In the genomic region with DNA sequence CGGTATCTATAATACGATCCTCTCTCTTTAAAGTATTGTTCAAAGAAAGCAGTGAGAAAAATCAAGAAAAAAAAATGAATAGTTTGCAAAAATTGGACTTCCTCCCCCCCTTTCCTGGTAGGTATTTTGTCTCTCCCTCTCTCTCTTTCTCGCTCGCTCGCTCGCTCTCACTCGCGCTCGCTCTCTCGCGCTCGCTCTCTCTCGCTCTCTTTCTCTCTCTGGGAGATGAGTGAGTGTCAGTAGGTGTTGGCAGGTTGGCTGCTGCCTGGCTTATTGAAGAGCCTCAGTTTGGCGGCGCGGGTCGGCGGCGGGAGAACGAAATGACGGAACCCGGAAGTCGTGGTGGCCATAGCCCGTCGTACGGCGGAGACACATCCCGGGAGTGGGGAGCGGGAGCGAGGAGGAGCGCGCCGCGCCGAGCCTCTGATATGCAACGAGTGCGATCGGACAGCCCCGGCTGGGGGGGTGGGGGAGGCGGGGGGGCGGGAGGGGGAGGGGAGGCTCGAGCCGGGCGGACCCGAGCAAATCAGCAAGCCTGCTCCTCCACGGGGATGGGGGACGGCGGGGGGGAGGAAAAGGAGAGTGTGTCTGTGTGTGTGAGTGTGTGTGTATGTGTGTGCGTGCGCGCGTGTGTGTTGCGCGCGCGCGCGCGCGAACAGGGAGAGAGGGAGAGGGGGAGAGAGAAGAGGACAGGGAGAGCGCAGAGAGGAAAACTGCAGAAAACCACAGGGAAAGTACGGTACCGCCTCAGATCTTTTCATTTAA, we compare ENCODE assay signal across 1 cellular context.
TF ChIP-seq lines count a peak whose summit lies in the region.

A gene (minus strand): TSS at position 441 of the 765 bp plus-strand sequence. CDS start 1,083 bp downstream, outside the sequence.

TF ChIP-seq in HepG2, 621 proteins besides CTCF, POLR2A, EP300 and RAD21 (continued from another document):
- TF ChIP-seq, protein P1, sequence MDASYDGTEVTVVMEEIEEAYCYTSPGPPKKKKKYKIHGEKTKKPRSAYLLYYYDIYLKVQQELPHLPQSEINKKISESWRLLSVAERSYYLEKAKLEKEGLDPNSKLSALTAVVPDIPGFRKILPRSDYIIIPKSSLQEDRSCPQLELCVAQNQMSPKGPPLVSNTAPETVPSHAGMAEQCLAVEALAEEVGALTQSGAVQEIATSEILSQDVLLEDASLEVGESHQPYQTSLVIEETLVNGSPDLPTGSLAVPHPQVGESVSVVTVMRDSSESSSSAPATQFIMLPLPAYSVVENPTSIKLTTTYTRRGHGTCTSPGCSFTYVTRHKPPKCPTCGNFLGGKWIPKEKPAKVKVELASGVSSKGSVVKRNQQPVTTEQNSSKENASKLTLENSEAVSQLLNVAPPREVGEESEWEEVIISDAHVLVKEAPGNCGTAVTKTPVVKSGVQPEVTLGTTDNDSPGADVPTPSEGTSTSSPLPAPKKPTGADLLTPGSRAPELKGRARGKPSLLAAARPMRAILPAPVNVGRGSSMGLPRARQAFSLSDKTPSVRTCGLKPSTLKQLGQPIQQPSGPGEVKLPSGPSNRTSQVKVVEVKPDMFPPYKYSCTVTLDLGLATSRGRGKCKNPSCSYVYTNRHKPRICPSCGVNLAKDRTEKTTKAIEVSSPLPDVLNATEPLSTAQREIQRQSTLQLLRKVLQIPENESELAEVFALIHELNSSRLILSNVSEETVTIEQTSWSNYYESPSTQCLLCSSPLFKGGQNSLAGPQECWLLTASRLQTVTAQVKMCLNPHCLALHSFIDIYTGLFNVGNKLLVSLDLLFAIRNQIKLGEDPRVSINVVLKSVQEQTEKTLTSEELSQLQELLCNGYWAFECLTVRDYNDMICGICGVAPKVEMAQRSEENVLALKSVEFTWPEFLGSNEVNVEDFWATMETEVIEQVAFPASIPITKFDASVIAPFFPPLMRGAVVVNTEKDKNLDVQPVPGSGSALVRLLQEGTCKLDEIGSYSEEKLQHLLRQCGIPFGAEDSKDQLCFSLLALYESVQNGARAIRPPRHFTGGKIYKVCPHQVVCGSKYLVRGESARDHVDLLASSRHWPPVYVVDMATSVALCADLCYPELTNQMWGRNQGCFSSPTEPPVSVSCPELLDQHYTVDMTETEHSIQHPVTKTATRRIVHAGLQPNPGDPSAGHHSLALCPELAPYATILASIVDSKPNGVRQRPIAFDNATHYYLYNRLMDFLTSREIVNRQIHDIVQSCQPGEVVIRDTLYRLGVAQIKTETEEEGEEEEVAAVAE (CRISPR knock-in tag; IDR thresholded peaks at IDR 0.05; ENCODE audit: borderline replicate concordance), result 0 out of 2 replicates have a peak, but pooled peaks have one; percentile 16
- no peak for TF ChIP-seq ZNF441 (CRISPR knock-in tag; IDR thresholded peaks at IDR 0.05; ENCODE audit: borderline replicate concordance)
- no peak for TF ChIP-seq ZNF672 (CRISPR knock-in tag; IDR thresholded peaks at IDR 0.05)
